16 cellular contexts compared by ENCODE assay signal in genomic region chr12:61009167-61009566, GRCh38.
DNase-seq lines count a peak whose midpoint lies in the region; ATAC-seq, FAIRE-seq and TF ChIP-seq lines count a peak whose summit lies in the region.
"Had no signal": no experiment of that assay in that cellular context is flagged by ENCODE, and none has a peak within 500 bp of the region (broad histone marks: within the 10 kb centered on the region; RNA-seq: fewer than 3 reads in every experiment).

No MANE protein-coding gene starts in this region.

- peaks cover 3% of the 10 kb centered on the region for H3K4me1 ChIP-seq in adipocyte (ENCODE audit: control insufficient read depth, insufficient read depth, low read length)
- H3K4me1 ChIP-seq: A549, Caco-2 had no signal

- DNase-seq in adipocyte (ENCODE audit: low read depth) (peak; percentile 77), bronchial epithelial cell (ENCODE audit: low read depth) (peak; percentile 1), fibroblast of the conjunctiva (ENCODE audit: low read depth) (peak; percentile 16), RWPE1 (ENCODE audit: low spot score) (no peak)
- DNase-seq: AML-193; Caco-2; CD4-positive, alpha-beta T cell; H9 had no signal

- no peaks in the 10 kb centered on the region for H3K27me3 ChIP-seq in adipocyte (replicated peaks; ENCODE audit: control insufficient read depth, insufficient read depth, low read length)
- no peaks in the 10 kb centered on the region for H3K27me3 ChIP-seq in bronchial epithelial cell (ENCODE audit: control insufficient read depth, insufficient read depth, low read length)

- TF ChIP-seq CTCF in bronchial epithelial cell (IDR thresholded peaks at IDR 0.05; ENCODE audit: insufficient read depth, low read length, severe bottlenecking) (no peak), RWPE1 (conservative IDR thresholded peaks at IDR 0.05; ENCODE audit: low read depth) (no peak)

- H3K27ac ChIP-seq in RWPE1 = no peak overlapping the region
- H3K27ac ChIP-seq: A549, C4-2B had no signal

- H3K9ac ChIP-seq in adipocyte (ENCODE audit: low read length) = no peak overlapping the region

- POLR2A ChIA-PET in RWPE1 (lab: Yijun Ruan, JAX; ENCODE audit: low non-redundant PET) = no interaction called here

- H3K36me3 ChIP-seq in adipocyte (ENCODE audit: control insufficient read depth, insufficient read depth, low read length, severe bottlenecking) (no peaks in the 10 kb centered on the region), bronchial epithelial cell (ENCODE audit: control insufficient read depth, insufficient read depth, low read length) (no peaks in the 10 kb centered on the region)

- CTCF ChIA-PET in RWPE1 (lab: Yijun Ruan, JAX) = no interaction called here

- FAIRE-seq in bronchial epithelial cell (lab: Jason Lieb, UNC) = no peak
- FAIRE-seq: A549, D721Med, G401.6, GM12891, H1 had no signal

- ATAC-seq in GM21825 (IDR thresholded peaks at IDR 0.05; ENCODE audit: unreplicated experiment) (no peak), GM21381 (IDR thresholded peaks at IDR 0.05; ENCODE audit: unreplicated experiment) (no peak)
- ATAC-seq: A549 had no signal

- H3K4me3 ChIP-seq in adipocyte (ENCODE audit: low read length) (no peak overlapping the region), bronchial epithelial cell (ENCODE audit: low read depth, low read length) (no peak overlapping the region)
- H3K4me3 ChIP-seq: A549 had no signal

- H3K9me3 ChIP-seq in adipocyte (ENCODE audit: control insufficient read depth, low read length) = no peaks in the 10 kb centered on the region
- H3K9me3 ChIP-seq: A549, Caco-2 had no signal
